In the genomic region with DNA sequence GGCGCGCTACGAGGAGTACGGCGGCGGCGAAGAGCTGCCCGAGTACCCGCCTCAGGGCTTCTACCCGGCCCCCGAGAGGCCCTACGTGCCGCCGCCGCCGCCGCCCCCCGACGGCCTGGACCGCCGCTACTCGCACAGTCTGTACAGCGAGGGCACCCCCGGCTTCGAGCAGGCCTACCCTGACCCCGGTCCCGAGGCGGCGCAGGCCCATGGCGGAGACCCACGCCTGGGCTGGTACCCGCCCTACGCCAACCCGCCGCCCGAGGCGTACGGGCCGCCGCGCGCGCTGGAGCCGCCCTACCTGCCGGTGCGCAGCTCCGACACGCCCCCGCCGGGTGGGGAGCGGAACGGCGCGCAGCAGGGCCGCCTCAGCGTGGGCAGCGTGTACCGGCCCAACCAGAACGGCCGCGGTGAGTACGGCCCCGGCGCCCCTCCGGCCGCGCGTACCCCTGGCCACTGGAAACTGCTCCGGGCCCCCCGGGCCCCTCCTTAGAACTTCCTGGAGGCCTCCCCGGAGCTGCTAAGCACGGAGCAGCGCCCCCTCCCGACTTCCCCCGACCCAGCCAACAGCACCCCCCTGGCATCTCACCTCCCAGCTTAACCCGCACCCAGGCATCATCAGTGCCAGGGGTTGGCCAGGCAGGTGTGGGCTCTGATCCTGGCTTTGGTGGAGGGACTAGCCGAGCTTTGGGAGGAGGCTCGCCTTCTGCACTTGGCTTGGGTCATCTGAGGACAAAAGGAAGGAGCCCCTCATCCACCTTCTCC, we compare ENCODE assay signal across 8 cellular contexts. TPM values are rescaled to one million over a fixed set of nuclear protein-coding genes. Genes with fewer than 3 reads are reported as not detected.
DNase-seq lines count a peak whose midpoint lies in the region; ATAC-seq, FAIRE-seq and TF ChIP-seq lines count a peak whose summit lies in the region.

No MANE protein-coding gene starts in this region.

- H3K9me3 Mint-ChIP-seq in CD4-positive, alpha-beta memory T cell, result peaks cover 0 to 3% (median 0%) of the 10 kb centered on the region in 8 donors
- H3K9me3 Mint-ChIP-seq in T-helper 2 cell treated with Interferon-gamma antibody and Interleukin-4, amounts not matched to agents 5 μg/mL and 100 μg/mL, for 36 hours, result no peaks in the 10 kb centered on the region
- H3K9me3 Mint-ChIP-seq in astrocyte (ENCODE audit: unreplicated experiment), result no peaks in the 10 kb centered on the region

- H3K27ac Mint-ChIP-seq in CD4-positive, alpha-beta memory T cell, result peak overlapping the region; percentile 41 to 92 (median 85)
- H3K27ac Mint-ChIP-seq in T-helper 2 cell treated with Interferon-gamma antibody and Interleukin-4, amounts not matched to agents 5 μg/mL and 100 μg/mL, for 36 hours, result no peak overlapping the region
- peak overlapping the region; percentile 87 for H3K27ac Mint-ChIP-seq in astrocyte (ENCODE audit: unreplicated experiment)

- peak overlapping the region; percentile 13 for H2AFZ ChIP-seq in astrocyte (ENCODE audit: low read depth, low read length)

- no peaks in the 10 kb centered on the region for H3K36me3 ChIP-seq in CD4-positive, alpha-beta memory T cell (ENCODE audit: insufficient read depth, low read length)
- no peaks in the 10 kb centered on the region for H3K36me3 ChIP-seq in astrocyte (ENCODE audit: insufficient read depth, low read length)
- H3K36me3 ChIP-seq in iPS-18a (ENCODE audit: control insufficient read depth, low read depth, low read length), result no peaks in the 10 kb centered on the region

- intact Hi-C loops in CD4-positive, alpha-beta memory T cell (cut with micrococcal nuclease), result loop anchor here (2.0 kb wide), 3 partner anchors 37 to 65 kb away; a partner anchor contains a TSS

- peaks cover 66% of the 10 kb centered on the region for H3K4me1 ChIP-seq in CD4-positive, alpha-beta memory T cell (ENCODE audit: insufficient read depth, low read length)
- H3K4me1 ChIP-seq in astrocyte (ENCODE audit: insufficient read depth, low read length), result peaks cover 82% of the 10 kb centered on the region
- peaks cover 44% of the 10 kb centered on the region for H3K4me1 ChIP-seq in iPS-18a (ENCODE audit: control insufficient read depth, low read depth, low read length)

- peak overlapping the region in 1 of 2 donors; percentile 58 for H3K4me3 ChIP-seq in CD4-positive, alpha-beta memory T cell (ENCODE audit: low read length in 2 of 2)
- H3K4me3 ChIP-seq in astrocyte (ENCODE audit: insufficient read depth, low read depth, low read length), result peak overlapping the region; percentile 80
- peak overlapping the region; percentile 62 for H3K4me3 ChIP-seq in iPS-18a (ENCODE audit: low read length)

- peak overlapping the region; percentile 77 for H3K27ac ChIP-seq in CD4-positive, alpha-beta memory T cell (ENCODE audit: low read depth, low read length)
- peak overlapping the region; percentile 94 for H3K27ac ChIP-seq in astrocyte (ENCODE audit: low read depth, low read length)
- no peak overlapping the region for H3K27ac ChIP-seq in iPS-18a (ENCODE audit: low read length)

- peak; percentile 18 for TF ChIP-seq CTCF in astrocyte (IDR thresholded peaks at IDR 0.05; ENCODE audit: insufficient read depth, low read depth, low read length)

- peak; percentile 80 to 87 (median 84) for DNase-seq in CD4-positive, alpha-beta memory T cell
- DNase-seq in HT1080 (ENCODE audit: low read depth), result peak; percentile 73
- DNase-seq in T-helper 2 cell treated with Interferon-gamma antibody and Interleukin-4, amounts not matched to agents 5 μg/mL and 100 μg/mL, for 36 hours (ENCODE audit: low spot score), result peak; percentile 74
- DNase-seq in astrocyte (ENCODE audit: low read depth), result no peak
- DNase-seq in stimulated activated CD4-positive, alpha-beta T cell treated with anti-CD3 and anti-CD28 coated beads, Interleukin-12 subunit alpha, Interleukin-12 subunit beta, amount 100 ng/mL, for 24 hours (ENCODE audit: low read depth in 2 of 2), result peak; percentile 41 to 61

- H3K27me3 Mint-ChIP-seq in CD4-positive, alpha-beta memory T cell, result no peaks in the 10 kb centered on the region
- H3K27me3 Mint-ChIP-seq in T-helper 2 cell treated with Interferon-gamma antibody and Interleukin-4, amounts not matched to agents 5 μg/mL and 100 μg/mL, for 36 hours (ENCODE audit: low read depth), result peaks cover 13% of the 10 kb centered on the region
- H3K27me3 Mint-ChIP-seq in astrocyte (ENCODE audit: low read depth, unreplicated experiment), result no peaks in the 10 kb centered on the region

- CTCF ChIA-PET in CD4-positive, alpha-beta memory T cell (lab: Charles Lee; ENCODE audit: partially characterized antibody), result interaction anchor here (0.7 to 5.7 kb wide), 25 partner anchors 10 to 121 kb away, joined by 3 to 27 read pairs (median 6); a partner anchor contains a TSS

- no peak for FAIRE-seq in astrocyte (lab: Jason Lieb, UNC)

- POLR2A ChIA-PET in CD4-positive, alpha-beta memory T cell (lab: Charles Lee; ENCODE audit: partially characterized antibody), result interaction anchor here (0.6 to 2.0 kb wide), 14 partner anchors 8 to 1029 kb away, joined by 3 to 12 read pairs (median 6); a partner anchor contains a TSS

- no peaks in the 10 kb centered on the region for H3K36me3 Mint-ChIP-seq in CD4-positive, alpha-beta memory T cell
- H3K36me3 Mint-ChIP-seq in T-helper 2 cell treated with Interferon-gamma antibody and Interleukin-4, amounts not matched to agents 5 μg/mL and 100 μg/mL, for 36 hours (ENCODE audit: low read depth), result peaks cover 1% of the 10 kb centered on the region
- H3K36me3 Mint-ChIP-seq in astrocyte (ENCODE audit: low read depth, unreplicated experiment), result peaks cover 16% of the 10 kb centered on the region

- peaks cover 30 to 67% (median 48%) of the 10 kb centered on the region in 4 donors for H3K4me1 Mint-ChIP-seq in CD4-positive, alpha-beta memory T cell
- H3K4me1 Mint-ChIP-seq in T-helper 2 cell treated with Interferon-gamma antibody and Interleukin-4, amounts not matched to agents 5 μg/mL and 100 μg/mL, for 36 hours (ENCODE audit: low read depth), result peaks cover 25% of the 10 kb centered on the region
- peaks cover 64% of the 10 kb centered on the region for H3K4me1 Mint-ChIP-seq in astrocyte (ENCODE audit: low read depth, unreplicated experiment)

- H4K20me1 ChIP-seq in astrocyte (ENCODE audit: insufficient read depth, low read length), result peaks cover 39% of the 10 kb centered on the region

- ATAC-seq in HG02763 (IDR thresholded peaks at IDR 0.05; ENCODE audit: unreplicated experiment) (no peak), GM19463 (IDR thresholded peaks at IDR 0.05; ENCODE audit: unreplicated experiment) (no peak)

- peak overlapping the region; percentile 94 for H3K4me2 ChIP-seq in astrocyte (ENCODE audit: low read length)

- H3K79me2 ChIP-seq in astrocyte (ENCODE audit: insufficient read depth, low read length), result peaks cover 88% of the 10 kb centered on the region

- H3K27me3 ChIP-seq in CD4-positive, alpha-beta memory T cell (ENCODE audit: insufficient read depth, low read length), result no peaks in the 10 kb centered on the region
- H3K27me3 ChIP-seq in astrocyte (ENCODE audit: insufficient read depth, low read length) (no peaks in the 10 kb centered on the region), iPS-18a (ENCODE audit: control insufficient read depth, insufficient read depth, low read length) (peaks cover 13% of the 10 kb centered on the region)

- peak overlapping the region; percentile 76 to 89 (median 84) for H3K4me3 Mint-ChIP-seq in CD4-positive, alpha-beta memory T cell
- H3K4me3 Mint-ChIP-seq in T-helper 2 cell treated with Interferon-gamma antibody and Interleukin-4, amounts not matched to agents 5 μg/mL and 100 μg/mL, for 36 hours, result peak overlapping the region; percentile 80
- H3K4me3 Mint-ChIP-seq in astrocyte (ENCODE audit: unreplicated experiment), result peak overlapping the region; percentile 93

- H3K9ac ChIP-seq in astrocyte (ENCODE audit: low read length) (peak overlapping the region; percentile 87), iPS-18a (ENCODE audit: low read length) (no peak overlapping the region)

- no peaks in the 10 kb centered on the region for H3K9me3 ChIP-seq in CD4-positive, alpha-beta memory T cell (ENCODE audit: control insufficient read depth in 1 of 2, low read length in 2 of 2)
- H3K9me3 ChIP-seq in astrocyte (ENCODE audit: insufficient read depth, low read depth, low read length) (no peaks in the 10 kb centered on the region), iPS-18a (ENCODE audit: control insufficient read depth, low read depth, low read length) (no peaks in the 10 kb centered on the region)

RNA-seq across cellular contexts. Expression of a gene that starts 1.4 kb away (rescaled TPM):
- 1 to 10 TPM; 1.6 to 2.1 TPM for total RNA-seq in CD4-positive, alpha-beta memory T cell
- polyA plus RNA-seq in CD4-positive, alpha-beta memory T cell, result 10 to 100 TPM in 1 of 2 donors, 1 to 10 TPM in 1; 6.4 to 13.1 TPM
- total RNA-seq in HT1080 (2014; rRNA removed; shearing (Covaris generic)), result 51.8 and 67.5 TPM in 2 replicates
- polyA plus RNA-seq in HT1080 (2015; cell fraction: cytosol; rRNA removed), result 51.4 and 57.1 TPM in 2 replicates
- polyA plus RNA-seq in HT1080 (2015; cell fraction: nucleus; rRNA removed), result 50.3 and 62.8 TPM in 2 replicates
- total RNA-seq in astrocyte, result 280 and 384 TPM in 2 replicates

RNA-seq across cellular contexts. Expression of a gene that starts 54.3 kb away (rescaled TPM):
- total RNA-seq in CD4-positive, alpha-beta memory T cell, result not detected
- not detected for polyA plus RNA-seq in CD4-positive, alpha-beta memory T cell
- total RNA-seq in HT1080 (2014; rRNA removed; shearing (Covaris generic)), result not detected in 2 replicates
- not detected in 2 replicates for polyA plus RNA-seq in HT1080 (2015; cell fraction: cytosol; rRNA removed)
- polyA plus RNA-seq in HT1080 (2015; cell fraction: nucleus; rRNA removed), result not detected in 2 replicates
- total RNA-seq in astrocyte, result not detected in 2 replicates

Comparison
In these comparisons a context has a peak if more than half of its experiments do, and no peak if none do; other contexts are left out.
1. RNA of a gene that starts 1.4 kb away (total RNA-seq): 280 to 384 TPM in astrocyte and 51.8 to 67.5 TPM in HT1080; 1.6 to 2.1 TPM in CD4-positive, alpha-beta memory T cell; every median in the first group is over 10 times any median in the second.
2. Peak in every context shown above with its lines, with median percentiles within 50 percentile points of each other: H3K4me3 Mint-ChIP-seq.